In genomic region chr18:11892425-11892824, GRCh38 we compare ENCODE assay signal across 2 cellular contexts.
TF ChIP-seq lines count a peak whose summit lies in the region.

No MANE protein-coding gene starts in this region.

TF ChIP-seq in Ishikawa, 13 proteins besides CTCF, POLR2A, EP300 and RAD21:
- 0 out of 2 replicates have a peak, but pooled peaks have one; percentile 4 for TF ChIP-seq CEBPB (IDR thresholded peaks at IDR 0.05)

TF ChIP-seq in HepG2, 621 proteins besides CTCF, POLR2A, EP300 and RAD21:
- 0 out of 2 replicates have a peak, but pooled peaks have one; percentile 12 for TF ChIP-seq CEBPG (CRISPR knock-in tag; IDR thresholded peaks at IDR 0.05)
